In the genomic region with DNA sequence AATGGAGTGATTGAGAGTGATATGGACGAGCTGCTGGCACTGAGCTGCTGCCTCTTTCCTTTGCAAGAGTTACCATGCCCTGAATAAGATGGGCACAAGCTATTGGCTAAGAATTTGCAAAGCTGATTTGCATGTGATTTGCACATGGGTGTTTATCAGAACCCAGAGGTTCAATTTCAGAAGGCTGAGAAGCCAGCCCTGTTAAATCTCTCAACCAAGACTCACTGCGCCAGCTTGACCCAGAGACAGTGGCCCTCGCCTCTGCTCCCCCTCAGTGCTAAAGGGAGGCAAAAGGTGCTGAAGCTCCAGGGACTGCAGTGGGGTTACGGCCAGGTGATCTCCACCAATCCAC, we compare ENCODE assay signal across 11 cellular contexts. TPM values are rescaled to one million over a fixed set of nuclear protein-coding genes. Genes with fewer than 3 reads are reported as not detected.
DNase-seq lines count a peak whose midpoint lies in the region; ATAC-seq and TF ChIP-seq lines count a peak whose summit lies in the region.
"Had no signal": no experiment of that assay in that cellular context is flagged by ENCODE, and none has a peak within 500 bp of the region (broad histone marks: within the 10 kb centered on the region; RNA-seq: fewer than 3 reads in every experiment).

No MANE protein-coding gene starts in this region.

- H3K4me2 ChIP-seq in KMS-11 = peak overlapping the region; percentile 94
- no peak overlapping the region for H3K4me2 ChIP-seq in neuronal stem cell (ENCODE audit: insufficient read depth, low read length, poor library complexity, severe bottlenecking)

- no peaks in the 10 kb centered on the region for H4K20me1 ChIP-seq in KMS-11 (ENCODE audit: insufficient read depth)

- H2BK12ac ChIP-seq in neuronal stem cell (ENCODE audit: low read length) = no peak overlapping the region

- peak overlapping the region; percentile 95 for H3K27ac ChIP-seq in KMS-11
- H3K27ac ChIP-seq in neuronal stem cell (replicated peaks; ENCODE audit: low read length) = no peak overlapping the region
- H3K27ac ChIP-seq: thyroid gland had no signal

- H2BK120ac ChIP-seq in neuronal stem cell (ENCODE audit: low read depth, low read length) = no peak overlapping the region

- no peak for DNase-seq in central memory CD8-positive, alpha-beta T cell (ENCODE audit: low spot score in 2 of 2)
- DNase-seq in neuronal stem cell (ENCODE audit: low spot score) (no peak), DMS 273 treated with DMSO at 0.1 percent for 48 hours (lab: John Stamatoyannopoulos, UW) (no peak), retina (no peak), HT-29 (ENCODE audit: low spot score) (no peak)
- DNase-seq: NCI-H2081, thyroid gland had no signal

- no peaks in the 10 kb centered on the region for H3K9me3 ChIP-seq in neuronal stem cell (replicated peaks in 1 of 2; ENCODE audit: control insufficient read depth in 2 of 2, insufficient read depth in 1 of 2, low read depth in 1 of 2, low read length in 2 of 2)
- H3K9me3 ChIP-seq: thyroid gland had no signal

- H4K8ac ChIP-seq in neuronal stem cell (ENCODE audit: low read depth, low read length) = no peak overlapping the region

- H2BK15ac ChIP-seq in neuronal stem cell (ENCODE audit: low read length) = no peak overlapping the region

- H3K9ac ChIP-seq in KMS-11 = peak overlapping the region; percentile 90
- no peak overlapping the region for H3K9ac ChIP-seq in neuronal stem cell (ENCODE audit: low read depth, low read length, poor library complexity)

- peaks cover 43% of the 10 kb centered on the region for H3K79me2 ChIP-seq in KMS-11 (ENCODE audit: insufficient read depth, low read depth)

- no peak overlapping the region for H2AFZ ChIP-seq in KMS-11 (ENCODE audit: low read depth)
- no peak overlapping the region for H2AFZ ChIP-seq in neuronal stem cell (ENCODE audit: low read length)

- H3K4me3 Mint-ChIP-seq in central memory CD8-positive, alpha-beta T cell = peak overlapping the region; percentile 90

- peak overlapping the region; percentile 34 for H3K23ac ChIP-seq in neuronal stem cell (ENCODE audit: low read depth, low read length, poor library complexity)

- no peak overlapping the region for H2AK5ac ChIP-seq in neuronal stem cell (ENCODE audit: low read depth, low read length)

- H3K4ac ChIP-seq in neuronal stem cell (ENCODE audit: low read length) = no peak overlapping the region

- H3K27ac Mint-ChIP-seq in central memory CD8-positive, alpha-beta T cell (ENCODE audit: low read depth) = peak overlapping the region; percentile 96

- no peaks in the 10 kb centered on the region for H3K9me3 Mint-ChIP-seq in central memory CD8-positive, alpha-beta T cell

- no CpG with 5 or more reads among the region's 4 CpGs for WGBS in neuronal stem cell (ENCODE audit: extremely low coverage in 2 of 2, insufficient read length in 2 of 2, insufficient replicate concordance in 1 of 2), 2 donors

- no peak for TF ChIP-seq CTCF in KMS-11 (conservative IDR thresholded peaks at IDR 0.05; ENCODE audit: low read depth, low read length)

- H3K4me3 ChIP-seq in GM08714 (ENCODE audit: low read length) (peak overlapping the region; percentile 74; the same call in 1 of the 2 replicates), KMS-11 (IDR thresholded peaks at IDR 0.05; ENCODE audit: insufficient read depth, low read depth, low read length) (no peak overlapping the region), neuronal stem cell (ENCODE audit: low read length in 2 of 2) (no peak overlapping the region)
- H3K4me3 ChIP-seq: thyroid gland had no signal

- no peaks in the 10 kb centered on the region for H3K27me3 ChIP-seq in KMS-11 (ENCODE audit: insufficient read depth, low read depth)
- H3K27me3 ChIP-seq in neuronal stem cell (ENCODE audit: control insufficient read depth in 3 of 3, insufficient read depth in 3 of 3, low read depth in 1 of 3, low read length in 3 of 3) = peaks cover 0 to 38% (median 5%) of the 10 kb centered on the region in 3 experiments
- H3K27me3 ChIP-seq: thyroid gland had no signal

- H3K36me3 ChIP-seq in KMS-11 (ENCODE audit: insufficient read depth) (no peaks in the 10 kb centered on the region), neuronal stem cell (replicated peaks in 1 of 2; ENCODE audit: control insufficient read depth in 2 of 2, insufficient read depth in 2 of 2, low read length in 2 of 2) (peaks cover 0 to 11% of the 10 kb centered on the region in 2 donors)
- H3K36me3 ChIP-seq: thyroid gland had no signal

- peaks cover 9% of the 10 kb centered on the region for H3K36me3 Mint-ChIP-seq in central memory CD8-positive, alpha-beta T cell (ENCODE audit: insufficient read depth)

- no peak overlapping the region for H2BK5ac ChIP-seq in neuronal stem cell (ENCODE audit: low read length)

- H3K4me1 ChIP-seq in KMS-11 (ENCODE audit: low read depth, poor library complexity, severe bottlenecking) = peaks cover 21% of the 10 kb centered on the region
- H3K4me1 ChIP-seq in neuronal stem cell (ENCODE audit: control insufficient read depth in 2 of 2, insufficient read depth in 1 of 2, low read depth in 1 of 2, low read length in 2 of 2) = peaks cover 11 to 28% of the 10 kb centered on the region in 2 donors

- H3K18ac ChIP-seq in neuronal stem cell (ENCODE audit: low read length) = no peak overlapping the region

- H4K91ac ChIP-seq in neuronal stem cell (ENCODE audit: low read depth, low read length, poor library complexity) = no peak overlapping the region

- H3K4me1 Mint-ChIP-seq in central memory CD8-positive, alpha-beta T cell = peaks cover 51% of the 10 kb centered on the region

- H3K27me3 Mint-ChIP-seq in central memory CD8-positive, alpha-beta T cell = no peaks in the 10 kb centered on the region

- H3K79me1 ChIP-seq in neuronal stem cell (ENCODE audit: low read depth, low read length) = no peaks in the 10 kb centered on the region

- ATAC-seq in central memory CD8-positive, alpha-beta T cell (replicated peaks; ENCODE audit: extremely low read depth, poor library complexity, severe bottlenecking) = no peak
- no peak for ATAC-seq in HG02852 (IDR thresholded peaks at IDR 0.05; ENCODE audit: unreplicated experiment)

- H3K14ac ChIP-seq in neuronal stem cell (ENCODE audit: low read length) = no peak overlapping the region

RNA-seq across cellular contexts. Expression of a gene that starts 0.7 kb away (rescaled TPM):
- polyA plus RNA-seq in neuronal stem cell (2013, experiment 1 of 2) = 5.4 TPM
- polyA plus RNA-seq in neuronal stem cell (2013, experiment 2 of 2) = 4.9 TPM
- 3.4 and 6.5 TPM in 2 replicates for total RNA-seq in HT-29 (2014; rRNA removed; shearing (Covaris generic))

RNA-seq across cellular contexts. Expression of a gene that starts 9.5 kb away (rescaled TPM):
- polyA plus RNA-seq in neuronal stem cell (2013, experiment 1 of 2) = 94.9 TPM
- polyA plus RNA-seq in neuronal stem cell (2013, experiment 2 of 2) = 91.4 TPM
- 304 and 321 TPM in 2 replicates for total RNA-seq in HT-29 (2014; rRNA removed; shearing (Covaris generic))

RNA-seq across cellular contexts. Expression of a gene that starts 19.1 kb away (rescaled TPM):
- 4.8 TPM for polyA plus RNA-seq in neuronal stem cell (2013, experiment 1 of 2)
- 4.7 TPM for polyA plus RNA-seq in neuronal stem cell (2013, experiment 2 of 2)
- total RNA-seq in HT-29 (2014; rRNA removed; shearing (Covaris generic)) = 0.08 and 0.91 TPM in 2 replicates

RNA-seq across cellular contexts. Expression of a gene that starts 20.9 kb away (rescaled TPM):
- not detected for polyA plus RNA-seq in neuronal stem cell (2013, experiment 1 of 2)
- not detected for polyA plus RNA-seq in neuronal stem cell (2013, experiment 2 of 2)
- total RNA-seq in HT-29 (2014; rRNA removed; shearing (Covaris generic)) = not detected in 2 replicates
- total RNA-seq: activated CD8-positive, alpha-beta memory T cell treated with anti-CD3 and anti-CD28 coated beads for 36 hours had no signal

RNA-seq across cellular contexts. Expression of a gene that starts 39.4 kb away (rescaled TPM):
- polyA plus RNA-seq in neuronal stem cell (2013, experiment 1 of 2) = 1.6 TPM
- polyA plus RNA-seq in neuronal stem cell (2013, experiment 2 of 2) = 1.7 TPM
- total RNA-seq in HT-29 (2014; rRNA removed; shearing (Covaris generic)) = not detected in 2 replicates
